1 cellular context compared by ENCODE assay signal in the genomic region with DNA sequence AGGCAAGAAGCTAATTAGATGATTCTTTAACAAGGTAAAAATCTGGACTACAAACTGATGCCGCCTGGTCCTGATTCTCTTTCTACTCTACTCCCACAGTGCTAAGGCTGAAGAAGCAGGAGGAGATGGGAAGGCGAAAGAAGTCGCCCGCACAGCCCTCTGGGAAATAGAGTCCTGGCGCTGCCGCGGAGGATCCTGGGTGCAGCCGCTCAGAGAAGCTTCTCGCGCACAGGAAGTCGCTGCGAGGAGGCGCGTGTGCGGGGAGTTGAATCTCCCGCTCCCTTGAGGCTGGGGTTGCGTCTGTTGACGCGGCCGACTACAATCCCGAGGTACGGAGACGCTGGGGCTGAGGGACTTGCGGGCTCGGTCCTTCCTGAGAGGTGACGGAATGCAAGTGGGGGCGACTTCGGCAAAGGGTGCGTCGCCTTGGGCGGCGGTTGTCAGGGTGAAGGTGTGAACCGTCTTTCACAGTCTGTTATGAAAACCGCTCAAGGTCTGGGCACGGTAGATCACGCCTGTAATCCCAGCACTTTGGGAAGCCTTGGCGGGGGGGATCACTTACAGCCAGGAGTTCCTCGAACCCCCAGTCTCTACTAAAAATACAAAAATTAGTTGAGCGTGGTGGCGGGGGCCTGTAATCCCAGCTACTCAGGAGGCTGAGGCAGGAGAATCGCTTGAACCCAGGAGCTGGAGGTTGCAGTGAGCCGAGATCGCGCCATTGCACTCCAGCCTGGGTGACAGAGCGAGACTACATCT.
TF ChIP-seq lines count a peak whose summit lies in the region.

A gene (plus strand): TSS at position 212 of the 756 bp plus-strand sequence. CDS start 5,078 bp downstream, outside the sequence.

TF ChIP-seq in K562, 482 proteins besides CTCF, POLR2A, EP300 and RAD21 (continued from another document and continues in another):
- TF ChIP-seq, protein P1, sequence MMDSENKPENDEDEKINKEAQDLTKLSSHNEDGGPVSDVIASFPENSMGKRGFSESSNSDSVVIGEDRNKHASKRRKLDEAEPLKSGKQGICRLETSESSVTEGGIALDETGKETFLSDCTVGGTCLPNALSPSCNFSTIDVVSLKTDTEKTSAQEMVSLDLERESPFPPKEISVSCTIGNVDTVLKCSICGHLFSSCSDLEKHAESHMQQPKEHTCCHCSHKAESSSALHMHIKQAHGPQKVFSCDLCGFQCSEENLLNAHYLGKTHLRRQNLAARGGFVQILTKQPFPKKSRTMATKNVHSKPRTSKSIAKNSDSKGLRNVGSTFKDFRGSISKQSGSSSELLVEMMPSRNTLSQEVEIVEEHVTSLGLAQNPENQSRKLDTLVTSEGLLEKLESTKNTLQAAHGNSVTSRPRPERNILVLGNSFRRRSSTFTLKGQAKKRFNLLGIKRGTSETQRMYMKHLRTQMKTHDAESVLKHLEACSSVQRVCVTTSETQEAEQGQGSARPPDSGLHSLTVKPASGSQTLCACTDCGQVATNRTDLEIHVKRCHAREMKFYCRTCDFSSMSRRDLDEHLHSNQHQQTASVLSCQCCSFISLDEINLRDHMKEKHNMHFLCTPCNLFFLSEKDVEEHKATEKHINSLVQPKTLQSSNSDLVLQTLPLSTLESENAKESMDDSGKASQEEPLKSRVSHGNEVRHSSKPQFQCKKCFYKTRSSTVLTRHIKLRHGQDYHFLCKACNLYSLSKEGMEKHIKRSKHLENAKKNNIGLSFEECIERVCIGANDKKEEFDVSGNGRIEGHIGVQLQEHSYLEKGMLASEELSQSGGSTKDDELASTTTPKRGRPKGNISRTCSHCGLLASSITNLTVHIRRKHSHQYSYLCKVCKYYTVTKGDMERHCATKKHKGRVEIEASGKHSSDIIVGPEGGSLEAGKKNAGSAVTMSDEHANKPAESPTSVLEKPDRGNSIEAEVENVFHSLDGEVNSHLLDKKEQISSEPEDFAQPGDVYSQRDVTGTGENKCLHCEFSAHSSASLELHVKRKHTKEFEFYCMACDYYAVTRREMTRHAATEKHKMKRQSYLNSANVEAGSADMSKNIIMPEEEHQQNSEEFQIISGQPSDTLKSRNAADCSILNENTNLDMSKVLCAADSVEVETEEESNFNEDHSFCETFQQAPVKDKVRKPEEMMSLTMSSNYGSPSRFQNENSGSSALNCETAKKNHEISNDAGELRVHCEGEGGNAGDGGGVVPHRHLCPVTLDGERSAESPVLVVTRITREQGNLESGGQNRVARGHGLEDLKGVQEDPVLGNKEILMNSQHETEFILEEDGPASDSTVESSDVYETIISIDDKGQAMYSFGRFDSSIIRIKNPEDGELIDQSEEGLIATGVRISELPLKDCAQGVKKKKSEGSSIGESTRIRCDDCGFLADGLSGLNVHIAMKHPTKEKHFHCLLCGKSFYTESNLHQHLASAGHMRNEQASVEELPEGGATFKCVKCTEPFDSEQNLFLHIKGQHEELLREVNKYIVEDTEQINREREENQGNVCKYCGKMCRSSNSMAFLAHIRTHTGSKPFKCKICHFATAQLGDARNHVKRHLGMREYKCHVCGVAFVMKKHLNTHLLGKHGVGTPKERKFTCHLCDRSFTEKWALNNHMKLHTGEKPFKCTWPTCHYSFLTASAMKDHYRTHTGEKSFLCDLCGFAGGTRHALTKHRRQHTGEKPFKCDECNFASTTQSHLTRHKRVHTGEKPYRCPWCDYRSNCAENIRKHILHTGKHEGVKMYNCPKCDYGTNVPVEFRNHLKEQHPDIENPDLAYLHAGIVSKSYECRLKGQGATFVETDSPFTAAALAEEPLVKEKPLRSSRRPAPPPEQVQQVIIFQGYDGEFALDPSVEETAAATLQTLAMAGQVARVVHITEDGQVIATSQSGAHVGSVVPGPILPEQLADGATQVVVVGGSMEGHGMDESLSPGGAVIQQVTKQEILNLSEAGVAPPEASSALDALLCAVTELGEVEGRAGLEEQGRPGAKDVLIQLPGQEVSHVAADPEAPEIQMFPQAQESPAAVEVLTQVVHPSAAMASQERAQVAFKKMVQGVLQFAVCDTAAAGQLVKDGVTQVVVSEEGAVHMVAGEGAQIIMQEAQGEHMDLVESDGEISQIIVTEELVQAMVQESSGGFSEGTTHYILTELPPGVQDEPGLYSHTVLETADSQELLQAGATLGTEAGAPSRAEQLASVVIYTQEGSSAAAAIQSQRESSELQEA (IDR thresholded peaks at IDR 0.05; ENCODE audit: low read depth): no peak
- TF ChIP-seq ZNF282 (CRISPR knock-in tag; IDR thresholded peaks at IDR 0.05) (no peak), E2F3 (CRISPR knock-in tag; IDR thresholded peaks at IDR 0.05) (peak; percentile 91), SRSF1 (IDR thresholded peaks at IDR 0.05; ENCODE audit: low read depth, low read length) (no peak), ETV1 (tag; conservative IDR thresholded peaks at IDR 0.05; ENCODE audit: low read depth) (peak; percentile 84), RFX7 (CRISPR knock-in tag; IDR thresholded peaks at IDR 0.05) (no peak), LCOR (CRISPR knock-in tag; IDR thresholded peaks at IDR 0.05) (peak; percentile 99), SMARCA5 (IDR thresholded peaks at IDR 0.05) (no peak), ELF2 (CRISPR knock-in tag; IDR thresholded peaks at IDR 0.05) (peak; percentile 40; the same call in 1 of the 2 replicates), KLF13 (tag; IDR thresholded peaks at IDR 0.05; ENCODE audit: borderline replicate concordance, low read depth) (no peak; the same call in 1 of the 2 replicates), POLR3G (IDR thresholded peaks at IDR 0.05; ENCODE audit: extremely low read depth, insufficient read length, insufficient replicate concordance) (no peak), ZNF3 (CRISPR knock-in tag; IDR thresholded peaks at IDR 0.05) (no peak), ZNF232 (CRISPR knock-in tag; IDR thresholded peaks at IDR 0.05) (peak; percentile 95), ARHGAP35 (IDR thresholded peaks at IDR 0.05; ENCODE audit: partially characterized antibody) (no peak), ZNF764 (CRISPR knock-in tag; IDR thresholded peaks at IDR 0.05; ENCODE audit: low read depth) (no peak), ZNF217 (CRISPR knock-in tag; IDR thresholded peaks at IDR 0.05) (no peak)
- TF ChIP-seq, protein P2, sequence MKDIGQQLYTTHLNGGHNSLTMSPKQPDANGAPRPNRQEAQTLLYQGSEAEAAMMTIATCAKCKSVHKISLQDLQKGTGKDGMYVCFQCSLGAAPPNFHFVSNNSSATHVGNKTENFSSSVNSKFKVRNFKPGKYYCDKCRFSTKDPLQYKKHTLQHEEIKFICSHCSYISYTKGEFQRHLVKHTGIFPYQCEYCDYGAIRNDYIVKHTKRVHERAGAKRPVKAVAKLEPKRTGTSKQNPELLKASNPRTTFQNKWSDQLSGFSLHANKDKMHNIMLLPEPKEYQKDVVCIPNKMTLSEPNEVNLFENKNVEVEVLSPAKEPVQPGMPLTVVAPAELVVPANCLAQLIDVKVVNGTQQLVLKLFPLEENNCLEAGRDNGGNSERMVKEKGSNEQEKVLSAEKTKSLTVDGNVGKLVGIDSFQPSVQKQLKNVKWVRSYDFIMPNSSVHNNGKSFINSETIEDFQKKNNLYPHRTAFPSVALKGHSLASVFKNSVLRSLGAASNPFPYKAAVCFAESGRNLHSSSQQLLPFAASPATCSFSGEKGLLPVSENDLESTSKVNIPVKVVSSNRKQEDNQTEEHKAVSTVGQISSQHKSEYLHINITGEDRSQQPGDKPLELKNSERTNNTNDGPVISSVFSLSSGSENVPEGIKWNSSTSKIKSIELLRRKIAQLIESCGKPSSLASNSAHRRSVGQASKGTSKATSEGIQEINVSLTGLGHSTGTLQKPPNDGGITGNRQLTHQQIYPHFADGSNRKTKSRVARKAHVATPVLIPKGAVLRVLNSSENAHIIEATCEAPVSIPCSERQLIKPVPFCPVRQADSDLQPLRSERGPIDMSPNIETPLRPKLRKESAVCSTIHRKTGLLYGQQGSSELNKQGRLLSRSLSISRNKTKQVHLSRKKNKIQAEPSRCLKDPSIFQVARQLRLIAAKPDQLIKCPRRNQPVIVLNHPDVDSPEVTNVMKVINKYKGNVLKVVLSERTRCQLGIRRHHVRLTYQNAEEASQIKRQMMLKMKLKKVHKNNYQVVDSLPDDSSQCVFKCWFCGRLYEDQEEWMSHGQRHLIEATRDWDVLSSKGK (CRISPR knock-in tag; IDR thresholded peaks at IDR 0.05): no peak
- TF ChIP-seq, protein P3, sequence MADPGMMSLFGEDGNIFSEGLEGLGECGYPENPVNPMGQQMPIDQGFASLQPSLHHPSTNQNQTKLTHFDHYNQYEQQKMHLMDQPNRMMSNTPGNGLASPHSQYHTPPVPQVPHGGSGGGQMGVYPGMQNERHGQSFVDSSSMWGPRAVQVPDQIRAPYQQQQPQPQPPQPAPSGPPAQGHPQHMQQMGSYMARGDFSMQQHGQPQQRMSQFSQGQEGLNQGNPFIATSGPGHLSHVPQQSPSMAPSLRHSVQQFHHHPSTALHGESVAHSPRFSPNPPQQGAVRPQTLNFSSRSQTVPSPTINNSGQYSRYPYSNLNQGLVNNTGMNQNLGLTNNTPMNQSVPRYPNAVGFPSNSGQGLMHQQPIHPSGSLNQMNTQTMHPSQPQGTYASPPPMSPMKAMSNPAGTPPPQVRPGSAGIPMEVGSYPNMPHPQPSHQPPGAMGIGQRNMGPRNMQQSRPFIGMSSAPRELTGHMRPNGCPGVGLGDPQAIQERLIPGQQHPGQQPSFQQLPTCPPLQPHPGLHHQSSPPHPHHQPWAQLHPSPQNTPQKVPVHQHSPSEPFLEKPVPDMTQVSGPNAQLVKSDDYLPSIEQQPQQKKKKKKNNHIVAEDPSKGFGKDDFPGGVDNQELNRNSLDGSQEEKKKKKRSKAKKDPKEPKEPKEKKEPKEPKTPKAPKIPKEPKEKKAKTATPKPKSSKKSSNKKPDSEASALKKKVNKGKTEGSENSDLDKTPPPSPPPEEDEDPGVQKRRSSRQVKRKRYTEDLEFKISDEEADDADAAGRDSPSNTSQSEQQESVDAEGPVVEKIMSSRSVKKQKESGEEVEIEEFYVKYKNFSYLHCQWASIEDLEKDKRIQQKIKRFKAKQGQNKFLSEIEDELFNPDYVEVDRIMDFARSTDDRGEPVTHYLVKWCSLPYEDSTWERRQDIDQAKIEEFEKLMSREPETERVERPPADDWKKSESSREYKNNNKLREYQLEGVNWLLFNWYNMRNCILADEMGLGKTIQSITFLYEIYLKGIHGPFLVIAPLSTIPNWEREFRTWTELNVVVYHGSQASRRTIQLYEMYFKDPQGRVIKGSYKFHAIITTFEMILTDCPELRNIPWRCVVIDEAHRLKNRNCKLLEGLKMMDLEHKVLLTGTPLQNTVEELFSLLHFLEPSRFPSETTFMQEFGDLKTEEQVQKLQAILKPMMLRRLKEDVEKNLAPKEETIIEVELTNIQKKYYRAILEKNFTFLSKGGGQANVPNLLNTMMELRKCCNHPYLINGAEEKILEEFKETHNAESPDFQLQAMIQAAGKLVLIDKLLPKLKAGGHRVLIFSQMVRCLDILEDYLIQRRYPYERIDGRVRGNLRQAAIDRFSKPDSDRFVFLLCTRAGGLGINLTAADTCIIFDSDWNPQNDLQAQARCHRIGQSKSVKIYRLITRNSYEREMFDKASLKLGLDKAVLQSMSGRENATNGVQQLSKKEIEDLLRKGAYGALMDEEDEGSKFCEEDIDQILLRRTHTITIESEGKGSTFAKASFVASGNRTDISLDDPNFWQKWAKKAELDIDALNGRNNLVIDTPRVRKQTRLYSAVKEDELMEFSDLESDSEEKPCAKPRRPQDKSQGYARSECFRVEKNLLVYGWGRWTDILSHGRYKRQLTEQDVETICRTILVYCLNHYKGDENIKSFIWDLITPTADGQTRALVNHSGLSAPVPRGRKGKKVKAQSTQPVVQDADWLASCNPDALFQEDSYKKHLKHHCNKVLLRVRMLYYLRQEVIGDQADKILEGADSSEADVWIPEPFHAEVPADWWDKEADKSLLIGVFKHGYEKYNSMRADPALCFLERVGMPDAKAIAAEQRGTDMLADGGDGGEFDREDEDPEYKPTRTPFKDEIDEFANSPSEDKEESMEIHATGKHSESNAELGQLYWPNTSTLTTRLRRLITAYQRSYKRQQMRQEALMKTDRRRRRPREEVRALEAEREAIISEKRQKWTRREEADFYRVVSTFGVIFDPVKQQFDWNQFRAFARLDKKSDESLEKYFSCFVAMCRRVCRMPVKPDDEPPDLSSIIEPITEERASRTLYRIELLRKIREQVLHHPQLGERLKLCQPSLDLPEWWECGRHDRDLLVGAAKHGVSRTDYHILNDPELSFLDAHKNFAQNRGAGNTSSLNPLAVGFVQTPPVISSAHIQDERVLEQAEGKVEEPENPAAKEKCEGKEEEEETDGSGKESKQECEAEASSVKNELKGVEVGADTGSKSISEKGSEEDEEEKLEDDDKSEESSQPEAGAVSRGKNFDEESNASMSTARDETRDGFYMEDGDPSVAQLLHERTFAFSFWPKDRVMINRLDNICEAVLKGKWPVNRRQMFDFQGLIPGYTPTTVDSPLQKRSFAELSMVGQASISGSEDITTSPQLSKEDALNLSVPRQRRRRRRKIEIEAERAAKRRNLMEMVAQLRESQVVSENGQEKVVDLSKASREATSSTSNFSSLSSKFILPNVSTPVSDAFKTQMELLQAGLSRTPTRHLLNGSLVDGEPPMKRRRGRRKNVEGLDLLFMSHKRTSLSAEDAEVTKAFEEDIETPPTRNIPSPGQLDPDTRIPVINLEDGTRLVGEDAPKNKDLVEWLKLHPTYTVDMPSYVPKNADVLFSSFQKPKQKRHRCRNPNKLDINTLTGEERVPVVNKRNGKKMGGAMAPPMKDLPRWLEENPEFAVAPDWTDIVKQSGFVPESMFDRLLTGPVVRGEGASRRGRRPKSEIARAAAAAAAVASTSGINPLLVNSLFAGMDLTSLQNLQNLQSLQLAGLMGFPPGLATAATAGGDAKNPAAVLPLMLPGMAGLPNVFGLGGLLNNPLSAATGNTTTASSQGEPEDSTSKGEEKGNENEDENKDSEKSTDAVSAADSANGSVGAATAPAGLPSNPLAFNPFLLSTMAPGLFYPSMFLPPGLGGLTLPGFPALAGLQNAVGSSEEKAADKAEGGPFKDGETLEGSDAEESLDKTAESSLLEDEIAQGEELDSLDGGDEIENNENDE (IDR thresholded peaks at IDR 0.05; ENCODE audit: low read depth, low read length): no peak
- TF ChIP-seq, protein P4, sequence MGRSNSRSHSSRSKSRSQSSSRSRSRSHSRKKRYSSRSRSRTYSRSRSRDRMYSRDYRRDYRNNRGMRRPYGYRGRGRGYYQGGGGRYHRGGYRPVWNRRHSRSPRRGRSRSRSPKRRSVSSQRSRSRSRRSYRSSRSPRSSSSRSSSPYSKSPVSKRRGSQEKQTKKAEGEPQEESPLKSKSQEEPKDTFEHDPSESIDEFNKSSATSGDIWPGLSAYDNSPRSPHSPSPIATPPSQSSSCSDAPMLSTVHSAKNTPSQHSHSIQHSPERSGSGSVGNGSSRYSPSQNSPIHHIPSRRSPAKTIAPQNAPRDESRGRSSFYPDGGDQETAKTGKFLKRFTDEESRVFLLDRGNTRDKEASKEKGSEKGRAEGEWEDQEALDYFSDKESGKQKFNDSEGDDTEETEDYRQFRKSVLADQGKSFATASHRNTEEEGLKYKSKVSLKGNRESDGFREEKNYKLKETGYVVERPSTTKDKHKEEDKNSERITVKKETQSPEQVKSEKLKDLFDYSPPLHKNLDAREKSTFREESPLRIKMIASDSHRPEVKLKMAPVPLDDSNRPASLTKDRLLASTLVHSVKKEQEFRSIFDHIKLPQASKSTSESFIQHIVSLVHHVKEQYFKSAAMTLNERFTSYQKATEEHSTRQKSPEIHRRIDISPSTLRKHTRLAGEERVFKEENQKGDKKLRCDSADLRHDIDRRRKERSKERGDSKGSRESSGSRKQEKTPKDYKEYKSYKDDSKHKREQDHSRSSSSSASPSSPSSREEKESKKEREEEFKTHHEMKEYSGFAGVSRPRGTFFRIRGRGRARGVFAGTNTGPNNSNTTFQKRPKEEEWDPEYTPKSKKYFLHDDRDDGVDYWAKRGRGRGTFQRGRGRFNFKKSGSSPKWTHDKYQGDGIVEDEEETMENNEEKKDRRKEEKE (IDR thresholded peaks at IDR 0.05; ENCODE audit: borderline replicate concordance in 1 of 2, control insufficient read depth in 1 of 2, low read depth in 2 of 2, low read length in 1 of 2): 0 out of 4 replicates have a peak, but pooled peaks of 1 of the 2 experiments have one; percentile 68
